2 cellular contexts compared by ENCODE assay signal in genomic region chr6:113655761-113656160, GRCh38.
TF ChIP-seq lines count a peak whose summit lies in the region.

No MANE protein-coding gene starts in this region.

TF ChIP-seq in SK-N-SH, 30 proteins besides CTCF, POLR2A, EP300 and RAD21 (continued from another document):
- TF ChIP-seq, protein P1, sequence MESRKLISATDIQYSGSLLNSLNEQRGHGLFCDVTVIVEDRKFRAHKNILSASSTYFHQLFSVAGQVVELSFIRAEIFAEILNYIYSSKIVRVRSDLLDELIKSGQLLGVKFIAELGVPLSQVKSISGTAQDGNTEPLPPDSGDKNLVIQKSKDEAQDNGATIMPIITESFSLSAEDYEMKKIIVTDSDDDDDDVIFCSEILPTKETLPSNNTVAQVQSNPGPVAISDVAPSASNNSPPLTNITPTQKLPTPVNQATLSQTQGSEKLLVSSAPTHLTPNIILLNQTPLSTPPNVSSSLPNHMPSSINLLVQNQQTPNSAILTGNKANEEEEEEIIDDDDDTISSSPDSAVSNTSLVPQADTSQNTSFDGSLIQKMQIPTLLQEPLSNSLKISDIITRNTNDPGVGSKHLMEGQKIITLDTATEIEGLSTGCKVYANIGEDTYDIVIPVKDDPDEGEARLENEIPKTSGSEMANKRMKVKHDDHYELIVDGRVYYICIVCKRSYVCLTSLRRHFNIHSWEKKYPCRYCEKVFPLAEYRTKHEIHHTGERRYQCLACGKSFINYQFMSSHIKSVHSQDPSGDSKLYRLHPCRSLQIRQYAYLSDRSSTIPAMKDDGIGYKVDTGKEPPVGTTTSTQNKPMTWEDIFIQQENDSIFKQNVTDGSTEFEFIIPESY (IDR thresholded peaks at IDR 0.05; ENCODE audit: borderline replicate concordance, low read depth) = no peak
- TF ChIP-seq USF1 (IDR thresholded peaks at IDR 0.05; ENCODE audit: borderline replicate concordance, low read depth) (no peak), EZH2phosphoT487 (IDR thresholded peaks at IDR 0.05; ENCODE audit: borderline replicate concordance, low read depth) (no peak), TEAD4 (IDR thresholded peaks at IDR 0.05; ENCODE audit: borderline replicate concordance, insufficient read depth) (no peak), POLR2AphosphoS5 (IDR thresholded peaks at IDR 0.05; ENCODE audit: low read depth, low read length) (no peak), ELF1 (IDR thresholded peaks at IDR 0.05) (no peak), CHD2 (IDR thresholded peaks at IDR 0.05; ENCODE audit: low read length, partially characterized antibody) (no peak), MAX (IDR thresholded peaks at IDR 0.05; ENCODE audit: low read depth) (no peak), FOXJ3 (CRISPR knock-in tag; IDR thresholded peaks at IDR 0.05) (no peak), FOXM1 (IDR thresholded peaks at IDR 0.05; ENCODE audit: low read depth) (no peak), TCF12 (IDR thresholded peaks at IDR 0.05) (no peak), MXI1 (IDR thresholded peaks at IDR 0.05; ENCODE audit: low read depth, low read length) (no peak)
- TF ChIP-seq, protein P2, sequence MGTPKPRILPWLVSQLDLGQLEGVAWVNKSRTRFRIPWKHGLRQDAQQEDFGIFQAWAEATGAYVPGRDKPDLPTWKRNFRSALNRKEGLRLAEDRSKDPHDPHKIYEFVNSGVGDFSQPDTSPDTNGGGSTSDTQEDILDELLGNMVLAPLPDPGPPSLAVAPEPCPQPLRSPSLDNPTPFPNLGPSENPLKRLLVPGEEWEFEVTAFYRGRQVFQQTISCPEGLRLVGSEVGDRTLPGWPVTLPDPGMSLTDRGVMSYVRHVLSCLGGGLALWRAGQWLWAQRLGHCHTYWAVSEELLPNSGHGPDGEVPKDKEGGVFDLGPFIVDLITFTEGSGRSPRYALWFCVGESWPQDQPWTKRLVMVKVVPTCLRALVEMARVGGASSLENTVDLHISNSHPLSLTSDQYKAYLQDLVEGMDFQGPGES (IDR thresholded peaks at IDR 0.05; ENCODE audit: low read depth, low read length) = no peak
- TF ChIP-seq, protein P3, sequence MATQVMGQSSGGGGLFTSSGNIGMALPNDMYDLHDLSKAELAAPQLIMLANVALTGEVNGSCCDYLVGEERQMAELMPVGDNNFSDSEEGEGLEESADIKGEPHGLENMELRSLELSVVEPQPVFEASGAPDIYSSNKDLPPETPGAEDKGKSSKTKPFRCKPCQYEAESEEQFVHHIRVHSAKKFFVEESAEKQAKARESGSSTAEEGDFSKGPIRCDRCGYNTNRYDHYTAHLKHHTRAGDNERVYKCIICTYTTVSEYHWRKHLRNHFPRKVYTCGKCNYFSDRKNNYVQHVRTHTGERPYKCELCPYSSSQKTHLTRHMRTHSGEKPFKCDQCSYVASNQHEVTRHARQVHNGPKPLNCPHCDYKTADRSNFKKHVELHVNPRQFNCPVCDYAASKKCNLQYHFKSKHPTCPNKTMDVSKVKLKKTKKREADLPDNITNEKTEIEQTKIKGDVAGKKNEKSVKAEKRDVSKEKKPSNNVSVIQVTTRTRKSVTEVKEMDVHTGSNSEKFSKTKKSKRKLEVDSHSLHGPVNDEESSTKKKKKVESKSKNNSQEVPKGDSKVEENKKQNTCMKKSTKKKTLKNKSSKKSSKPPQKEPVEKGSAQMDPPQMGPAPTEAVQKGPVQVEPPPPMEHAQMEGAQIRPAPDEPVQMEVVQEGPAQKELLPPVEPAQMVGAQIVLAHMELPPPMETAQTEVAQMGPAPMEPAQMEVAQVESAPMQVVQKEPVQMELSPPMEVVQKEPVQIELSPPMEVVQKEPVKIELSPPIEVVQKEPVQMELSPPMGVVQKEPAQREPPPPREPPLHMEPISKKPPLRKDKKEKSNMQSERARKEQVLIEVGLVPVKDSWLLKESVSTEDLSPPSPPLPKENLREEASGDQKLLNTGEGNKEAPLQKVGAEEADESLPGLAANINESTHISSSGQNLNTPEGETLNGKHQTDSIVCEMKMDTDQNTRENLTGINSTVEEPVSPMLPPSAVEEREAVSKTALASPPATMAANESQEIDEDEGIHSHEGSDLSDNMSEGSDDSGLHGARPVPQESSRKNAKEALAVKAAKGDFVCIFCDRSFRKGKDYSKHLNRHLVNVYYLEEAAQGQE (IDR thresholded peaks at IDR 0.05; ENCODE audit: low read depth, low read length) = no peak

TF ChIP-seq in SK-N-SH treated with all-trans-retinoic acid at 6 μM for 48 hours, 23 proteins besides CTCF, POLR2A, EP300 and RAD21 (continued from another document):
- TF ChIP-seq, protein P4, sequence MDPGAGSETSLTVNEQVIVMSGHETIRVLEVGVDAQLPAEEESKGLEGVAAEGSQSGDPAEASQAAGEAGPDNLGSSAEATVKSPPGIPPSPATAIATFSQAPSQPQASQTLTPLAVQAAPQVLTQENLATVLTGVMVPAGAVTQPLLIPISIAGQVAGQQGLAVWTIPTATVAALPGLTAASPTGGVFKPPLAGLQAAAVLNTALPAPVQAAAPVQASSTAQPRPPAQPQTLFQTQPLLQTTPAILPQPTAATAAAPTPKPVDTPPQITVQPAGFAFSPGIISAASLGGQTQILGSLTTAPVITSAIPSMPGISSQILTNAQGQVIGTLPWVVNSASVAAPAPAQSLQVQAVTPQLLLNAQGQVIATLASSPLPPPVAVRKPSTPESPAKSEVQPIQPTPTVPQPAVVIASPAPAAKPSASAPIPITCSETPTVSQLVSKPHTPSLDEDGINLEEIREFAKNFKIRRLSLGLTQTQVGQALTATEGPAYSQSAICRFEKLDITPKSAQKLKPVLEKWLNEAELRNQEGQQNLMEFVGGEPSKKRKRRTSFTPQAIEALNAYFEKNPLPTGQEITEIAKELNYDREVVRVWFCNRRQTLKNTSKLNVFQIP (CRISPR knock-in tag; IDR thresholded peaks at IDR 0.05; ENCODE audit: borderline replicate concordance, low read depth) = no peak
- TF ChIP-seq CSDC2 (CRISPR knock-in tag; IDR thresholded peaks at IDR 0.05) (no peak), SNAI2 (CRISPR knock-in tag; IDR thresholded peaks at IDR 0.05) (no peak), ISL1 (CRISPR knock-in tag; IDR thresholded peaks at IDR 0.05) (no peak), ZC3H10 (CRISPR knock-in tag; IDR thresholded peaks at IDR 0.05) (no peak), GLIS3 (CRISPR knock-in tag; IDR thresholded peaks at IDR 0.05) (no peak), TOX (CRISPR knock-in tag; IDR thresholded peaks at IDR 0.05; ENCODE audit: borderline replicate concordance) (no peak), ESRRG (CRISPR knock-in tag; IDR thresholded peaks at IDR 0.05) (no peak), BACH2 (CRISPR knock-in tag; IDR thresholded peaks at IDR 0.05; ENCODE audit: borderline replicate concordance) (no peak), OSR1 (CRISPR knock-in tag; IDR thresholded peaks at IDR 0.05) (no peak), ZNF8 (CRISPR knock-in tag; IDR thresholded peaks at IDR 0.05) (no peak)
- TF ChIP-seq, protein P5, sequence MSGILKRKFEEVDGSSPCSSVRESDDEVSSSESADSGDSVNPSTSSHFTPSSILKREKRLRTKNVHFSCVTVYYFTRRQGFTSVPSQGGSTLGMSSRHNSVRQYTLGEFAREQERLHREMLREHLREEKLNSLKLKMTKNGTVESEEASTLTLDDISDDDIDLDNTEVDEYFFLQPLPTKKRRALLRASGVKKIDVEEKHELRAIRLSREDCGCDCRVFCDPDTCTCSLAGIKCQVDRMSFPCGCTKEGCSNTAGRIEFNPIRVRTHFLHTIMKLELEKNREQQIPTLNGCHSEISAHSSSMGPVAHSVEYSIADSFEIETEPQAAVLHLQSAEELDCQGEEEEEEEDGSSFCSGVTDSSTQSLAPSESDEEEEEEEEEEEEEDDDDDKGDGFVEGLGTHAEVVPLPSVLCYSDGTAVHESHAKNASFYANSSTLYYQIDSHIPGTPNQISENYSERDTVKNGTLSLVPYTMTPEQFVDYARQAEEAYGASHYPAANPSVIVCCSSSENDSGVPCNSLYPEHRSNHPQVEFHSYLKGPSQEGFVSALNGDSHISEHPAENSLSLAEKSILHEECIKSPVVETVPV (CRISPR knock-in tag; IDR thresholded peaks at IDR 0.05) = no peak
